Comparison of ENCODE assay signal across 2 cellular contexts in the genomic region with DNA sequence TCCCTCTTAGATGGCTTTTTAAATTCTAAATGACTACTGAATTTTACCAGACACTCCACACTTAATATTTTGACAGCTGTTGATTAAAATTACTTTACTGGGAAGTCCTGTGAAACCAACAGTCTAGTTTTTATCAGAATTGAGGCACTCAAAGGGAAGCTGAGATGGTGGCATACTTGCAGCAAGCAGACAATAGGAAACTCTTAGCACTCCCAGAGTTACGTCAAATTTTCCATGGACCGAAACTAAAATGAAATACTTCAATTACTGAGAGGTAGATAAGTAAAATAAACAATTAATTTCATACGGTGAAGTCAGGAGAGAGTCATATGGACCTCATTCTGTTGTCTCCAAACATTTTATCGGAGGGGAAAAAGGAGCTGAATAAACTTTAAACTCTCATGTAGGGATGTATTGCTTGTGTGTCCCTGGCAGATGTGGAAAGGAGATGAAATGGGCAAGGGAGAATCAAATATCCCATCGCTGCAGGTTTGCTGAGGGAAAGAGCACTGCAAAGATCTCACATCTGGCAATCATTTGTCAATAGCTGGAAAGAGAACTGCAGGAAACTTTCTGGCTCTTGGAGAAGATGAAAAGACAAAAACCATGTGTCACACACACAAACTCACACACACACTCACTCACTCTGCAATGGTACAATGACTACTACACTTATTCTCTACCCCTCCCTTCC.
TF ChIP-seq lines count a peak whose summit lies in the region.

No MANE protein-coding gene starts in this region.

TF ChIP-seq in IMR-90, 13 proteins besides CTCF, POLR2A, EP300 and RAD21 (continued from another document):
- TF ChIP-seq SMC3 (IDR thresholded peaks at IDR 0.05; ENCODE audit: low read depth, low read length) (no peak), CEBPB (IDR thresholded peaks at IDR 0.05; ENCODE audit: low read depth, low read length) (no peak), CHD1 (IDR thresholded peaks at IDR 0.05; ENCODE audit: low read depth, low read length) (no peak)
- TF ChIP-seq, protein P1, sequence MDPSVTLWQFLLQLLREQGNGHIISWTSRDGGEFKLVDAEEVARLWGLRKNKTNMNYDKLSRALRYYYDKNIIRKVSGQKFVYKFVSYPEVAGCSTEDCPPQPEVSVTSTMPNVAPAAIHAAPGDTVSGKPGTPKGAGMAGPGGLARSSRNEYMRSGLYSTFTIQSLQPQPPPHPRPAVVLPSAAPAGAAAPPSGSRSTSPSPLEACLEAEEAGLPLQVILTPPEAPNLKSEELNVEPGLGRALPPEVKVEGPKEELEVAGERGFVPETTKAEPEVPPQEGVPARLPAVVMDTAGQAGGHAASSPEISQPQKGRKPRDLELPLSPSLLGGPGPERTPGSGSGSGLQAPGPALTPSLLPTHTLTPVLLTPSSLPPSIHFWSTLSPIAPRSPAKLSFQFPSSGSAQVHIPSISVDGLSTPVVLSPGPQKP (IDR thresholded peaks at IDR 0.05; ENCODE audit: borderline replicate concordance, low read depth, low read length): no peak

TF ChIP-seq in HEK293T, 16 proteins besides CTCF, POLR2A, EP300 and RAD21 (continued from another document):
- TF ChIP-seq FOXK2 (IDR thresholded peaks at IDR 0.05): no peak
- no peak for TF ChIP-seq LEF1 (IDR thresholded peaks at IDR 0.05; ENCODE audit: borderline replicate concordance)
- TF ChIP-seq SP1 (IDR thresholded peaks at IDR 0.05): no peak
- TF ChIP-seq CTBP1 (IDR thresholded peaks at IDR 0.05; ENCODE audit: borderline replicate concordance): no peak
- TF ChIP-seq ELF4 (IDR thresholded peaks at IDR 0.05): no peak
- TF ChIP-seq NFRKB (IDR thresholded peaks at IDR 0.05): no peak
